In the genomic region with DNA sequence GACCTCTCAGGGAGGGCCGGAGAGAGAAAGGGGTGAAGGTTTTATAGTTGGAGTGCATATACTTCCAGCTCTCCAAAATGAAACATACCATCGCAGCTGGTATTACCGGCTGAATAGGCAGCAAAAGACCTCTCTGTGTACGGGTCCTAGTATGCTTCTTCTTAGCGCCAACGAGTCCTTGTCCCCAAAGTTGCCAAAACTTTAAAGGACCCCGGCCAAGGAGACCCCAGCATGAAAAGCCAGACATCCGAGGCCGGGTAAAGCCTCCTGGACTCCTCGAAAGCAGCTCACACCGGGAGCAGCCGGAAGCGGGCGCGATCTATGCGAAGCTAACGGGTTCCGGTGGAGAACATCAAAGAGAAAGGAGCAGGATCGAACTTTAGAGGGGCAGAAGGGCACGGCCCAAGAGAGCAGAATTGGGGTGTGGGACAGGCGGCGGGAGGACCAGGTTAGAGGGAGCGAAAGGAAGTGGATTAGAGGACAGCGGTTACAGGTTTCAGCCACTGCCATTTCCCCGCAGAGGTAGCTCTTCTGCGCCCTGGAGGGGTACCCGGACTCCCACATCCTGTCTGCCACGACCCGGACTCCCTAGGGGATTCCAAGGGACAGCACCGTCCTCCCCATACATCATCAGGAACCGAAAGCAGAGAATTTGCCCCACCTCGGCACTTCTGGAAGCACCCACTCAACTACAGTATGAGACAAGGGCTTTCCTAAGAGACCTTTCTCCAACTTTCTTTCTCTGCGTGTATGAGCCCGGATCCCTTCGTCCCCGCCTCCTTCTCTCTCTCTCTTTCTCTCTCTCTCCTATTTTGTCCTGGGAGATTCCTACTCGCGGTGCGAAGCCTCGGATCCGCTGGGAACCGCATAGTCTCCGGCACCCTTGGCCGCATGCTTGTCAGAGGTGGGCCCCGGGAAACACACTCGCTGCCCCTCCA, we compare ENCODE assay signal across 8 cellular contexts. TPM values are rescaled to one million over a fixed set of nuclear protein-coding genes. Genes with fewer than 3 reads are reported as not detected.
DNase-seq lines count a peak whose midpoint lies in the region; ATAC-seq and TF ChIP-seq lines count a peak whose summit lies in the region.

No MANE protein-coding gene starts in this region.

- CTCF ChIA-PET in mammary epithelial cell (lab: Charles Lee; ENCODE audit: low non-redundant PET) = no interaction called here

- H3K79me2 ChIP-seq in mammary epithelial cell (ENCODE audit: insufficient read depth, low read length) = no peaks in the 10 kb centered on the region

- H3K9ac ChIP-seq in HUES48 (ENCODE audit: low read depth, low read length) = no peak overlapping the region
- no peak overlapping the region for H3K9ac ChIP-seq in mammary epithelial cell (ENCODE audit: insufficient read depth, low read length)

- ATAC-seq in lung (ENCODE audit: insufficient read depth, low FRiP score) = no peak
- ATAC-seq in HG03571 (IDR thresholded peaks at IDR 0.05; ENCODE audit: unreplicated experiment) = no peak
- ATAC-seq in HG03521 (IDR thresholded peaks at IDR 0.05; ENCODE audit: unreplicated experiment) = no peak

- H3K4me2 ChIP-seq in mammary epithelial cell (ENCODE audit: insufficient read depth, low read depth, low read length) = peak overlapping the region; percentile 74

- peaks cover 21% of the 10 kb centered on the region for H3K4me1 ChIP-seq in HUES48 (ENCODE audit: control insufficient read depth, insufficient read depth, low read length)
- peaks cover 13% of the 10 kb centered on the region for H3K4me1 ChIP-seq in mammary epithelial cell (ENCODE audit: insufficient read depth, low read length)
- peaks cover 0 to 10% of the 10 kb centered on the region in 2 donors for H3K4me1 ChIP-seq in lung (ENCODE audit: control insufficient read depth in 2 of 2, insufficient read depth in 2 of 2, low read length in 2 of 2)
- H3K4me1 ChIP-seq in uterus = peaks cover 0 to 5% of the 10 kb centered on the region in 2 donors

- H3K27me3 ChIP-seq in HUES48 (ENCODE audit: control insufficient read depth, insufficient read depth, low read length) (peaks cover 95% of the 10 kb centered on the region), mammary epithelial cell (ENCODE audit: insufficient read depth, low read length) (peaks cover 86% of the 10 kb centered on the region), lung (ENCODE audit: control insufficient read depth, insufficient read depth) (peaks cover 14% of the 10 kb centered on the region), uterus (peaks cover 0 to 68% of the 10 kb centered on the region in 2 donors)

- DNase-seq in stimulated activated CD4-positive, alpha-beta T cell treated with anti-CD3 and anti-CD28 coated beads, Interleukin-15, amount 100 ng/mL, for 24 hours = peak; percentile 22
- DNase-seq in stimulated activated CD4-positive, alpha-beta T cell treated with anti-CD3 and anti-CD28 coated beads, Interleukin-1b, Interleukin-23, amount 100 ng/mL, for 48 hours = no peak
- DNase-seq in mammary epithelial cell (peak; percentile 17), lung (ENCODE audit: low spot score) (no peak), uterus (no peak)

- peaks cover 2% of the 10 kb centered on the region for H4K20me1 ChIP-seq in mammary epithelial cell (ENCODE audit: insufficient read depth, low read length)

- dilution Hi-C loops in mammary epithelial cell (cut with HindIII; ENCODE audit: low sequenced_read_pairs) = no loop called here

- 4% methylated on average over 40 of the region's 46 CpGs for WGBS in mammary epithelial cell (ENCODE audit: low coverage, missing lambda C conversion rate)
- 1 to 3% methylated on average over 45 to 46 of the region's 46 CpGs for WGBS in lung, 2 donors

- TF ChIP-seq CTCF in mammary epithelial cell (conservative IDR thresholded peaks at IDR 0.05 in 1 of 2, IDR thresholded peaks at IDR 0.05 in 1 of 2; ENCODE audit: extremely low read depth in 1 of 2, insufficient read depth in 1 of 2, low read depth in 1 of 2, low read length in 2 of 2) (no peak), lung (IDR thresholded peaks at IDR 0.05; ENCODE audit: control extremely low read depth, extremely low read depth) (no peak), uterus (IDR thresholded peaks at IDR 0.05) (no peak)

- H3K27ac ChIP-seq in HUES48 (ENCODE audit: low read depth, low read length) (no peak overlapping the region), mammary epithelial cell (ENCODE audit: insufficient read depth, low read depth, low read length) (no peak overlapping the region), lung (ENCODE audit: low read depth in 1 of 2, low read length in 1 of 2) (no peak overlapping the region), uterus (no peak overlapping the region)

- BruUV-seq in mammary epithelial cell (replicated peaks; lab: Mats Ljungman, UMichigan) = no TSS peak

- no peak for TF ChIP-seq POLR2A in uterus (IDR thresholded peaks at IDR 0.05)

- intact Hi-C loops in mammary epithelial cell (cut with micrococcal nuclease) = no loop called here
- intact Hi-C loops in uterus (cut with DNase I; ENCODE audit: low total_unique reads) = no loop called here

- H3K36me3 ChIP-seq in HUES48 (ENCODE audit: control insufficient read depth, insufficient read depth, low read length) (no peaks in the 10 kb centered on the region), mammary epithelial cell (ENCODE audit: insufficient read depth, low read length) (no peaks in the 10 kb centered on the region), lung (ENCODE audit: control insufficient read depth in 2 of 2, insufficient read depth in 2 of 2, low read length in 2 of 2) (no peaks in the 10 kb centered on the region), uterus (no peaks in the 10 kb centered on the region)

- no peaks in the 10 kb centered on the region for H3K9me3 ChIP-seq in HUES48 (ENCODE audit: control insufficient read depth, insufficient read depth, low read length)
- no peaks in the 10 kb centered on the region for H3K9me3 ChIP-seq in mammary epithelial cell (replicated peaks; ENCODE audit: insufficient read depth, low read length)
- peaks cover 0 to 13% of the 10 kb centered on the region in 2 donors for H3K9me3 ChIP-seq in lung (ENCODE audit: control insufficient read depth in 2 of 2, insufficient read depth in 1 of 2, low read length in 1 of 2)
- no peaks in the 10 kb centered on the region for H3K9me3 ChIP-seq in uterus

- H3K4me3 ChIP-seq in HUES48 (ENCODE audit: low read depth, low read length) (peak overlapping the region; percentile 64), mammary epithelial cell (replicated peaks in 1 of 3; ENCODE audit: insufficient read depth in 1 of 3, low read depth in 2 of 3, low read length in 3 of 3) (peak overlapping the region; percentile 20 to 32 (median 25)), lung (peak overlapping the region; percentile 0), uterus (peak overlapping the region; percentile 5 to 22)

- peak overlapping the region; percentile 58 for H2AFZ ChIP-seq in mammary epithelial cell (ENCODE audit: low read depth, low read length)

- in situ Hi-C loops in mammary epithelial cell (cut with MboI; ENCODE audit: low sequenced_read_pairs in 2 of 2) = no loop called here

RNA-seq across cellular contexts. Expression of a gene that starts 0.6 kb away (rescaled TPM):
- not detected for total RNA-seq in mammary epithelial cell
- polyA plus RNA-seq in mammary epithelial cell = not detected
- not detected for polyA minus RNA-seq in mammary epithelial cell
- total RNA-seq in lung = not detected
- not detected for polyA plus RNA-seq in lung
- not detected for total RNA-seq in uterus

Comparison
In these comparisons a context has a peak if more than half of its experiments do, and no peak if none do; other contexts are left out.
1. DNase-seq: peak in stimulated activated CD4-positive, alpha-beta T cell treated with anti-CD3 and anti-CD28 coated beads, Interleukin-15, amount 100 ng/mL, for 24 hours (single experiment) and mammary epithelial cell (single experiment); none in stimulated activated CD4-positive, alpha-beta T cell treated with anti-CD3 and anti-CD28 coated beads, Interleukin-1b, Interleukin-23, amount 100 ng/mL, for 48 hours (single experiment), lung (single experiment) and uterus (0 of 2).
2. H3K4me3 ChIP-seq: peak in every context shown above with its lines; median percentile 64 in HUES48; 25 in mammary epithelial cell; 14 in uterus; 0 in lung.